25 cellular contexts compared by ENCODE assay signal in the genomic region with DNA sequence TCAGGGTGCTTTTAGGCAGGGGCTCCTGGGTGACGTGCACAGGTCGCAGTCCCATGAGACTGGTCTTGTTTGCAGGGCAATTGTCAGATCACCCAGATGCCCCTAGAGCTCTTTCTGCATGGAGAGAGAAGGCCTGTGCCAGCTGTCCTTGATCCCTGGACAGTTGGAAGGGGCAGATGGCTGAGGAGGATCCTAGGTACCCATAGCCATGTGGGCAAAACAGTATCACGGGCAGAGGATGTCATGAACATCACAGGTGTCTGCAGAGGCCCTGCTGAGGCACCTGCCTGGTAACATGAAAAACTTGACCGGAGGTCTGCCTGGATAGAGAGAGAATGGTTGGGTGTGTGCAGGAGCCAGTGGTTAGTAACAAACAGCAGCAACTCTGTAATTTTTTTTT.
"Had no signal": no experiment of that assay in that cellular context is flagged by ENCODE, and none has a peak within 500 bp of the region (broad histone marks: within the 10 kb centered on the region; RNA-seq: fewer than 3 reads in every experiment).

No MANE protein-coding gene starts in this region.

- H3K4me1 ChIP-seq: Peyer's patch, SJCRH30 had no signal

- H3K27ac ChIP-seq: HL-60, PC-9, Peyer's patch, SJCRH30 had no signal

- H3K4me2 ChIP-seq: PC-9 had no signal

- H3K4me1 Mint-ChIP-seq: T-helper 17 cell had no signal

- H3K27me3 ChIP-seq: Peyer's patch, SJCRH30 had no signal

- H2AFZ ChIP-seq: PC-9 had no signal

- H3K27me3 Mint-ChIP-seq: T-helper 17 cell had no signal

- DNase-seq: IMR-90; Kasumi-1; KG1; MV-4-11; NCI-H1048; NCI-H1105; NCI-H1417; NCI-H1436 treated with DMSO at 0.1 percent for 48 hours; NCI-H1694; NCI-H187 treated with DMSO at 0.1 percent for 48 hours; NCI-H2029 treated with DMSO at 0.1 percent for 48 hours; NCI-H226; NCI-H446; NCI-H510A; NCI-H524 treated with DMSO at 0.1 percent for 48 hours; NCI-H748 treated with DMSO at 0.1 percent for 48 hours; NK-92 treated with Interleukin-12 subunit alpha and Interleukin-12 subunit beta, amount 100 ng/mL, for 24 hours; OCI-M1; PC-9; Peyer's patch; SHP77 treated with DMSO at 0.1 percent for 48 hours; SJCRH30; T-helper 1 cell; T-helper 17 cell had no signal

- H3K4me3 Mint-ChIP-seq: T-helper 17 cell had no signal

- H3K27ac Mint-ChIP-seq: T-helper 17 cell had no signal

- H3K9me3 ChIP-seq: Peyer's patch had no signal
